9 cellular contexts compared by ENCODE assay signal in genomic region chr15:40768492-40769309, GRCh38. TPM values are rescaled to one million over a fixed set of nuclear protein-coding genes. Genes with fewer than 3 reads are reported as not detected.
DNase-seq lines count a peak whose midpoint lies in the region; ATAC-seq and TF ChIP-seq lines count a peak whose summit lies in the region.
"Had no signal": no experiment of that assay in that cellular context is flagged by ENCODE, and none has a peak within 500 bp of the region (broad histone marks: within the 10 kb centered on the region; RNA-seq: fewer than 3 reads in every experiment).

No MANE protein-coding gene starts in this region.

- H3K36me3 Mint-ChIP-seq in Caco-2 (ENCODE audit: insufficient read depth, unreplicated experiment) = peaks cover 46% of the 10 kb centered on the region

- H3K27me3 ChIP-seq in GM06990 (replicated peaks; ENCODE audit: control insufficient read depth, insufficient read depth, low read length) (no peaks in the 10 kb centered on the region), muscle layer of duodenum (ENCODE audit: low read depth, low read length) (no peaks in the 10 kb centered on the region), Caco-2 (replicated peaks; ENCODE audit: control insufficient read depth, insufficient read depth, low read length) (no peaks in the 10 kb centered on the region)

- H3K4me1 ChIP-seq in muscle layer of duodenum (ENCODE audit: control insufficient read depth in 1 of 2, insufficient read depth in 2 of 2, low read length in 2 of 2) (peaks cover 0 to 10% of the 10 kb centered on the region in 2 donors), Caco-2 (no peaks in the 10 kb centered on the region)

- BruUV-seq in Caco-2 (replicated peaks; lab: Mats Ljungman, UMichigan) = no TSS peak

- POLR2A ChIA-PET in Caco-2 (lab: Charles Lee) = no interaction called here

- CTCF ChIA-PET in Caco-2 (lab: Charles Lee) = no interaction called here

- H3K4me1 Mint-ChIP-seq in Caco-2 (ENCODE audit: low read depth, unreplicated experiment) = peaks cover 11% of the 10 kb centered on the region

- ATAC-seq in HG02885 (IDR thresholded peaks at IDR 0.05; ENCODE audit: poor library complexity, unreplicated experiment) = peak; percentile 16

- H3K4me3 ChIP-seq in GM06990 (replicated peaks; ENCODE audit: low read depth, low read length) (no peak overlapping the region), muscle layer of duodenum (ENCODE audit: low read depth in 1 of 2, low read length in 2 of 2) (no peak overlapping the region), Caco-2 (ENCODE audit: low read depth, low read length) (no peak overlapping the region)

- peak; percentile 56 for DNase-seq in GM06990 (ENCODE audit: extremely low read depth, insufficient read length)
- DNase-seq in SIG-M5 treated with dmso at 0.1 percent for 504 hours (lab: John Stamatoyannopoulos, UW; ENCODE audit: unreplicated experiment) = no peak
- DNase-seq in ureter (ENCODE audit: low spot score) = no peak
- no peak for DNase-seq in COR-L47 (lab: John Stamatoyannopoulos, UW)
- DNase-seq in Caco-2 = no peak

- no peaks in the 10 kb centered on the region for H3K9me3 ChIP-seq in muscle layer of duodenum (ENCODE audit: control insufficient read depth in 1 of 2, low read length in 2 of 2)
- H3K9me3 ChIP-seq in Caco-2 = no peaks in the 10 kb centered on the region

- H3K27me3 Mint-ChIP-seq in Caco-2 (ENCODE audit: insufficient read depth, unreplicated experiment) = no peaks in the 10 kb centered on the region

- TF ChIP-seq CTCF in GM06990 (IDR thresholded peaks at IDR 0.05; ENCODE audit: insufficient read depth, low read length, poor library complexity, severe bottlenecking) (peak; percentile 5), Caco-2 (IDR thresholded peaks at IDR 0.05; ENCODE audit: insufficient read depth in 1 of 2, low read depth in 1 of 2, low read length in 1 of 2, severe bottlenecking in 1 of 2, unreplicated experiment in 1 of 2) (no peak)

- no peaks in the 10 kb centered on the region for H3K9me3 Mint-ChIP-seq in Caco-2 (ENCODE audit: unreplicated experiment)

- intact Hi-C loops in Caco-2 (cut with micrococcal nuclease; ENCODE audit: unreplicated experiment) = loop anchor here (10.0 kb wide), 1 partner anchor 204 kb away; the partner anchor contains the start of genes CCDC32 and RPUSD2

- H3K4me3 Mint-ChIP-seq in Caco-2 (ENCODE audit: unreplicated experiment) = no peak overlapping the region

- H3K27ac Mint-ChIP-seq in Caco-2 (ENCODE audit: unreplicated experiment) = no peak overlapping the region

- H3K36me3 ChIP-seq in GM06990 (ENCODE audit: control insufficient read depth, insufficient read depth, low read length) (peaks cover 9% of the 10 kb centered on the region), muscle layer of duodenum (ENCODE audit: control insufficient read depth in 1 of 2, insufficient read depth in 2 of 2, low read length in 2 of 2) (peaks cover 6 to 47% of the 10 kb centered on the region in 2 donors), Caco-2 (ENCODE audit: control insufficient read depth, insufficient read depth, low read length) (peaks cover 1% of the 10 kb centered on the region; the same call in 1 of the 2 replicates)

- H3K27ac ChIP-seq in angular gyrus (ENCODE audit: low read depth, low read length) = peak overlapping the region; percentile 16
- peak overlapping the region; percentile 39 for H3K27ac ChIP-seq in muscle layer of duodenum (ENCODE audit: low read length)
- H3K27ac ChIP-seq: VCaP had no signal

RNA-seq across cellular contexts. Expression of gene C15orf62, which starts 1.1 kb away (rescaled TPM):
- 0.52 TPM for total RNA-seq in ureter
- 0.91 and 1.3 TPM in 2 replicates for total RNA-seq in Caco-2 (2022)

RNA-seq across cellular contexts. Expression of gene GCHFR, which starts 4.8 kb away (rescaled TPM):
- total RNA-seq in ureter (7.4 TPM), Caco-2 (2022) (54.4 and 59.2 TPM in 2 replicates)

RNA-seq across cellular contexts. Expression of gene RMDN3, which starts 13.6 kb away (rescaled TPM):
- total RNA-seq in ureter = 34.6 TPM
- 46.3 and 48.0 TPM in 2 replicates for total RNA-seq in Caco-2 (2022)

RNA-seq across cellular contexts. Expression of gene ZFYVE19, which starts 38.2 kb away (rescaled TPM):
- 26.0 TPM for total RNA-seq in ureter
- 26.7 and 26.9 TPM in 2 replicates for total RNA-seq in Caco-2 (2022)

RNA-seq across cellular contexts. Expression of gene DNAJC17, which starts 38.6 kb away (rescaled TPM):
- total RNA-seq in ureter = 51.3 TPM
- total RNA-seq in Caco-2 (2022) = 26.3 and 30.1 TPM in 2 replicates
